Comparison of ENCODE assay signal across 9 cellular contexts in genomic region chr7:74271742-74272141, GRCh38. TPM values are rescaled to one million over a fixed set of nuclear protein-coding genes. Genes with fewer than 3 reads are reported as not detected.
DNase-seq lines count a peak whose midpoint lies in the region; ATAC-seq and TF ChIP-seq lines count a peak whose summit lies in the region.
"Had no signal": no experiment of that assay in that cellular context is flagged by ENCODE, and none has a peak within 500 bp of the region (broad histone marks: within the 10 kb centered on the region; RNA-seq: fewer than 3 reads in every experiment).

No MANE protein-coding gene starts in this region.

- H3K36me3 ChIP-seq in Caco-2 (ENCODE audit: control insufficient read depth, insufficient read depth, low read length) (no peaks in the 10 kb centered on the region), MM.1S (replicated peaks; ENCODE audit: insufficient read depth, low read length) (no peaks in the 10 kb centered on the region), parathyroid adenoma (ENCODE audit: control insufficient read depth, insufficient read depth, low read length) (no peaks in the 10 kb centered on the region)

- H3K79me2 ChIP-seq in MM.1S (ENCODE audit: low read length) (no peaks in the 10 kb centered on the region), parathyroid adenoma (no peaks in the 10 kb centered on the region)

- ATAC-seq in HG02840 (IDR thresholded peaks at IDR 0.05; ENCODE audit: low FRiP score, unreplicated experiment) (no peak), HG03442 (IDR thresholded peaks at IDR 0.05; ENCODE audit: unreplicated experiment) (no peak)

- no peaks in the 10 kb centered on the region for H3F3A ChIP-seq in MM.1S (ENCODE audit: insufficient read depth, low read length)

- H3K9me3 Mint-ChIP-seq in Caco-2 (ENCODE audit: unreplicated experiment): no peaks in the 10 kb centered on the region

- H4K20me1 ChIP-seq in MM.1S (ENCODE audit: insufficient read depth, low read length): no peaks in the 10 kb centered on the region

- H3K9ac ChIP-seq in MM.1S (ENCODE audit: low read length) (no peak overlapping the region), parathyroid adenoma (no peak overlapping the region)
- H3K9ac ChIP-seq: KMS-11 had no signal

- H3K4me1 Mint-ChIP-seq in Caco-2 (ENCODE audit: low read depth, unreplicated experiment): no peaks in the 10 kb centered on the region

- H3K27me3 ChIP-seq in Caco-2 (replicated peaks; ENCODE audit: control insufficient read depth, insufficient read depth, low read length): no peaks in the 10 kb centered on the region
- no peaks in the 10 kb centered on the region for H3K27me3 ChIP-seq in MM.1S (replicated peaks; ENCODE audit: insufficient read depth, low read length)
- H3K27me3 ChIP-seq in parathyroid adenoma (ENCODE audit: control insufficient read depth, insufficient read depth, low read length): no peaks in the 10 kb centered on the region

- CTCF ChIA-PET in Caco-2 (lab: Charles Lee): no interaction called here

- H3K27ac ChIP-seq in MM.1S (ENCODE audit: low read length) (no peak overlapping the region), parathyroid adenoma (peak overlapping the region; percentile 62)
- H3K27ac ChIP-seq: KMS-11 had no signal

- no peak overlapping the region for H2AFZ ChIP-seq in MM.1S (ENCODE audit: low read length)
- H2AFZ ChIP-seq in parathyroid adenoma: no peak overlapping the region

- no TSS peak for BruUV-seq in Caco-2 (replicated peaks; lab: Mats Ljungman, UMichigan)

- no peaks in the 10 kb centered on the region for H3K27me3 Mint-ChIP-seq in Caco-2 (ENCODE audit: insufficient read depth, unreplicated experiment)

- DNase-seq in Caco-2 (no peak), MM.1S (peak; percentile 24), dermis blood vessel endothelial cell (peak; percentile 53), NCI-H2227 treated with DMSO at 0.1 percent for 48 hours (lab: John Stamatoyannopoulos, UW) (no peak), globus pallidus (ENCODE audit: low spot score) (no peak)

- no peaks in the 10 kb centered on the region for H3K36me3 Mint-ChIP-seq in Caco-2 (ENCODE audit: insufficient read depth, unreplicated experiment)

- no peak for TF ChIP-seq CTCF in Caco-2 (IDR thresholded peaks at IDR 0.05; ENCODE audit: insufficient read depth in 1 of 2, low read depth in 1 of 2, low read length in 1 of 2, severe bottlenecking in 1 of 2, unreplicated experiment in 1 of 2)
- no peak for TF ChIP-seq CTCF in MM.1S (IDR thresholded peaks at IDR 0.05; ENCODE audit: low read length)
- no peak for TF ChIP-seq CTCF in parathyroid adenoma (IDR thresholded peaks at IDR 0.05)

- intact Hi-C loops in Caco-2 (cut with micrococcal nuclease; ENCODE audit: unreplicated experiment): no loop called here

- H3K4me1 ChIP-seq in Caco-2 (peaks cover 6% of the 10 kb centered on the region), MM.1S (ENCODE audit: low read length) (no peaks in the 10 kb centered on the region), parathyroid adenoma (no peaks in the 10 kb centered on the region)

- H3K4me3 ChIP-seq in Caco-2 (ENCODE audit: low read depth, low read length) (no peak overlapping the region), MM.1S (ENCODE audit: low read length) (no peak overlapping the region), parathyroid adenoma (ENCODE audit: low read depth, low read length) (no peak overlapping the region)

- no peaks in the 10 kb centered on the region for H3K9me2 ChIP-seq in MM.1S (replicated peaks; ENCODE audit: insufficient read depth, low read length)

- peak overlapping the region; percentile 61 for H3K27ac Mint-ChIP-seq in Caco-2 (ENCODE audit: unreplicated experiment)

- POLR2A ChIA-PET in Caco-2 (lab: Charles Lee): no interaction called here

- peak overlapping the region; percentile 8; the same call in 1 of the 2 replicates for H3K4me2 ChIP-seq in MM.1S (ENCODE audit: low read depth, low read length)
- no peak overlapping the region for H3K4me2 ChIP-seq in parathyroid adenoma (ENCODE audit: low read length)
- H3K4me2 ChIP-seq: KMS-11 had no signal

- no peaks in the 10 kb centered on the region for H3K9me3 ChIP-seq in Caco-2
- H3K9me3 ChIP-seq in MM.1S (replicated peaks; ENCODE audit: insufficient read depth, low read length): no peaks in the 10 kb centered on the region
- H3K9me3 ChIP-seq in parathyroid adenoma (ENCODE audit: control insufficient read depth, low read length): no peaks in the 10 kb centered on the region

- H3K4me3 Mint-ChIP-seq in Caco-2 (ENCODE audit: unreplicated experiment): no peak overlapping the region

RNA-seq across cellular contexts. Expression of gene CLIP2, which starts 17.5 kb away (rescaled TPM):
- 19.5 and 23.5 TPM in 2 replicates for total RNA-seq in Caco-2 (2022)
- 40.7 and 43.6 TPM in 2 replicates for total RNA-seq in dermis blood vessel endothelial cell

RNA-seq across cellular contexts. Expression of gene RFC2, which starts 17.5 kb away (rescaled TPM):
- total RNA-seq in Caco-2 (2022) (64.9 and 75.6 TPM in 2 replicates), dermis blood vessel endothelial cell (20.9 and 26.9 TPM in 2 replicates)

Comparison
In these comparisons a context has a peak if more than half of its experiments do, and no peak if none do; other contexts are left out.
1. DNase-seq: peak in MM.1S (single experiment) and dermis blood vessel endothelial cell (single experiment); none in Caco-2 (0 of 2), NCI-H2227 treated with DMSO at 0.1 percent for 48 hours (single experiment) and globus pallidus (single experiment).